In genomic region chr1:80542231-80542630, GRCh38 we compare ENCODE assay signal across 26 cellular contexts.
DNase-seq lines count a peak whose midpoint lies in the region; TF ChIP-seq lines count a peak whose summit lies in the region.
"Had no signal": no experiment of that assay in that cellular context is flagged by ENCODE, and none has a peak within 500 bp of the region (broad histone marks: within the 10 kb centered on the region; RNA-seq: fewer than 3 reads in every experiment).

No MANE protein-coding gene starts in this region.

- H3K4me3 ChIP-seq in SK-N-SH (ENCODE audit: low read depth in 2 of 2, low read length in 1 of 2) (no peak overlapping the region), choroid plexus epithelial cell (ENCODE audit: low read depth, low read length) (no peak overlapping the region)
- H3K4me3 ChIP-seq: body of pancreas, SJSA1 had no signal

- peak; percentile 60 for DNase-seq in HCEC 1CT
- DNase-seq in SK-N-SH = no peak
- peak; percentile 43 for DNase-seq in choroid plexus epithelial cell (ENCODE audit: low read depth)
- peak; percentile 14 for DNase-seq in kidney tubule cell (ENCODE audit: low spot score)
- DNase-seq in T-helper 2 cell treated with Interferon-gamma antibody and Interleukin-4, amounts not matched to agents 5 μg/mL and 100 μg/mL, for 36 hours (ENCODE audit: low spot score) = no peak
- no peak for DNase-seq in NCI-H526 (lab: John Stamatoyannopoulos, UW)
- DNase-seq in CD1c-positive myeloid dendritic cell (ENCODE audit: extremely low spot score) = no peak
- DNase-seq: activated B cell treated with CpG ODN at 0.5 μM for 24 hours; activated CD4-positive, alpha-beta T cell treated with anti-CD3 and anti-CD28 coated beads, Interleukin-2, amount 50 U/mL, for 4 hours; activated CD8-positive, alpha-beta memory T cell treated with anti-CD3 and anti-CD28 coated beads, Interleukin-2, amount 10 ng/mL, durations not matched to agents 7 days and 5 days; activated T-cell treated with anti-CD3 and anti-CD28 coated beads, Interleukin-2, amount 50 U/mL, for 4 hours; BE2C; body of pancreas; CD8-positive, alpha-beta memory T cell; head of caudate nucleus; kidney; NCI-H1436 treated with DMSO at 0.1 percent for 48 hours; NCI-H2081 treated with DMSO at 0.1 percent for 48 hours; NCI-H345; NCI-H748 treated with DMSO at 0.1 percent for 48 hours; small intestine; stimulated activated naive CD8-positive, alpha-beta T cell treated with anti-CD3 and anti-CD28 coated beads, Interleukin-15, Interleukin-2, amounts not matched to agents 100 U/mL and 50 U/mL, for 24 hours; T-helper 1 cell had no signal

- CTCF ChIA-PET in SK-N-SH (lab: Yijun Ruan, JAX) = no interaction called here

- H3K4me1 ChIP-seq in SK-N-SH (ENCODE audit: control insufficient read depth in 1 of 2, insufficient read depth in 2 of 2, low read depth in 1 of 2, low read length in 1 of 2) = no peaks in the 10 kb centered on the region; a peak in 1 of 4 replicates
- H3K4me1 ChIP-seq: BE2C, body of pancreas, SJSA1 had no signal

- H3K79me2 ChIP-seq in SK-N-SH (ENCODE audit: insufficient read depth) = no peaks in the 10 kb centered on the region

- TF ChIP-seq RAD21 in SK-N-SH (IDR thresholded peaks at IDR 0.05; ENCODE audit: low read length) = no peak

- H3K4me3 Mint-ChIP-seq in T-helper 2 cell treated with Interferon-gamma antibody and Interleukin-4, amounts not matched to agents 5 μg/mL and 100 μg/mL, for 36 hours = no peak overlapping the region
- H3K4me3 Mint-ChIP-seq: activated B cell treated with CpG ODN at 0.5 μM for 24 hours; activated CD8-positive, alpha-beta memory T cell treated with anti-CD3 and anti-CD28 coated beads, Interleukin-2, amount 10 ng/mL, durations not matched to agents 7 days and 5 days; activated T-cell treated with anti-CD3 and anti-CD28 coated beads, Interleukin-2, amount 50 U/mL, for 4 hours; CD8-positive, alpha-beta memory T cell; mesothelial cell of epicardium had no signal

- no peaks in the 10 kb centered on the region for H3K36me3 Mint-ChIP-seq in T-helper 2 cell treated with Interferon-gamma antibody and Interleukin-4, amounts not matched to agents 5 μg/mL and 100 μg/mL, for 36 hours (ENCODE audit: low read depth)
- H3K36me3 Mint-ChIP-seq: activated CD8-positive, alpha-beta memory T cell treated with anti-CD3 and anti-CD28 coated beads, Interleukin-2, amount 10 ng/mL, durations not matched to agents 7 days and 5 days; CD8-positive, alpha-beta memory T cell; mesothelial cell of epicardium had no signal

- no peaks in the 10 kb centered on the region for H4K20me1 ChIP-seq in SK-N-SH (ENCODE audit: insufficient read depth)

- TF ChIP-seq EP300 in SK-N-SH (IDR thresholded peaks at IDR 0.05; ENCODE audit: borderline replicate concordance in 1 of 2, low read depth in 1 of 2, low read length in 1 of 2) = no peak

- no peaks in the 10 kb centered on the region for H3K9me3 ChIP-seq in SK-N-SH
- H3K9me3 ChIP-seq: BE2C, body of pancreas, SJSA1 had no signal

- no peak overlapping the region for H2AFZ ChIP-seq in SK-N-SH (ENCODE audit: low read depth)

- no peaks in the 10 kb centered on the region for H3K9me2 ChIP-seq in SK-N-SH

- H3K27ac ChIP-seq in SK-N-SH (ENCODE audit: low read depth in 2 of 2, low read length in 1 of 2) = peak overlapping the region in 1 of 2 experiments; percentile 26; a peak in 2 of 4 replicates
- H3K27ac ChIP-seq: body of pancreas, HL-60, SJSA1 had no signal

- H3K27ac Mint-ChIP-seq in T-helper 2 cell treated with Interferon-gamma antibody and Interleukin-4, amounts not matched to agents 5 μg/mL and 100 μg/mL, for 36 hours = no peak overlapping the region
- H3K27ac Mint-ChIP-seq: activated B cell treated with CpG ODN at 0.5 μM for 24 hours; activated CD8-positive, alpha-beta memory T cell treated with anti-CD3 and anti-CD28 coated beads, Interleukin-2, amount 10 ng/mL, durations not matched to agents 7 days and 5 days; CD8-positive, alpha-beta memory T cell; mesothelial cell of epicardium had no signal

- no peaks in the 10 kb centered on the region for H3K4me1 Mint-ChIP-seq in T-helper 2 cell treated with Interferon-gamma antibody and Interleukin-4, amounts not matched to agents 5 μg/mL and 100 μg/mL, for 36 hours (ENCODE audit: low read depth)
- H3K4me1 Mint-ChIP-seq: activated B cell treated with CpG ODN at 0.5 μM for 24 hours; activated CD8-positive, alpha-beta memory T cell treated with anti-CD3 and anti-CD28 coated beads, Interleukin-2, amount 10 ng/mL, durations not matched to agents 7 days and 5 days; CD8-positive, alpha-beta memory T cell had no signal

- H3K27me3 ChIP-seq in SK-N-SH (ENCODE audit: insufficient read depth) = no peaks in the 10 kb centered on the region
- H3K27me3 ChIP-seq: BE2C, body of pancreas, SJSA1 had no signal

- no peak overlapping the region for H3K9ac ChIP-seq in SK-N-SH

- WGBS in SK-N-SH (ENCODE audit: low lambda C conversion rate) = 12% methylated on average over 1 of the region's 1 CpG

- TF ChIP-seq CTCF in SK-N-SH (IDR thresholded peaks at IDR 0.05) (no peak), choroid plexus epithelial cell (conservative IDR thresholded peaks at IDR 0.05; ENCODE audit: low read depth, low read length) (no peak)

- H3K36me3 ChIP-seq in SK-N-SH (replicated peaks in 1 of 2; ENCODE audit: control insufficient read depth in 1 of 2, insufficient read depth in 2 of 2, low read length in 1 of 2) = no peaks in the 10 kb centered on the region
- H3K36me3 ChIP-seq: BE2C, SJSA1 had no signal

- POLR2A ChIA-PET in SK-N-SH (lab: Yijun Ruan, JAX) = no interaction called here

- H3K27me3 Mint-ChIP-seq in T-helper 2 cell treated with Interferon-gamma antibody and Interleukin-4, amounts not matched to agents 5 μg/mL and 100 μg/mL, for 36 hours (ENCODE audit: low read depth) = no peaks in the 10 kb centered on the region
- H3K27me3 Mint-ChIP-seq: activated B cell treated with CpG ODN at 0.5 μM for 24 hours; activated CD8-positive, alpha-beta memory T cell treated with anti-CD3 and anti-CD28 coated beads, Interleukin-2, amount 10 ng/mL, durations not matched to agents 7 days and 5 days; CD8-positive, alpha-beta memory T cell had no signal

- no peak overlapping the region for H3K4me2 ChIP-seq in SK-N-SH

- peaks cover 14% of the 10 kb centered on the region for H3K9me3 Mint-ChIP-seq in T-helper 2 cell treated with Interferon-gamma antibody and Interleukin-4, amounts not matched to agents 5 μg/mL and 100 μg/mL, for 36 hours
- H3K9me3 Mint-ChIP-seq: activated B cell treated with CpG ODN at 0.5 μM for 24 hours had no signal

- H3F3A ChIP-seq in SK-N-SH (replicated peaks; ENCODE audit: insufficient read depth) = no peaks in the 10 kb centered on the region

TF ChIP-seq in SK-N-SH, 30 proteins besides CTCF, POLR2A, EP300 and RAD21 (continues in another document):
- TF ChIP-seq PBX3 (IDR thresholded peaks at IDR 0.05) = no peak
- no peak for TF ChIP-seq CHD2 (IDR thresholded peaks at IDR 0.05; ENCODE audit: low read length, partially characterized antibody)
- 0 out of 2 replicates have a peak, but pooled peaks have one; percentile 28 for TF ChIP-seq TEAD4 (IDR thresholded peaks at IDR 0.05; ENCODE audit: borderline replicate concordance, insufficient read depth)
- TF ChIP-seq FOXJ3 (CRISPR knock-in tag; IDR thresholded peaks at IDR 0.05) = no peak
- no peak for TF ChIP-seq POLR2AphosphoS5 (IDR thresholded peaks at IDR 0.05; ENCODE audit: low read depth, low read length)
- TF ChIP-seq IRF3 (IDR thresholded peaks at IDR 0.05; ENCODE audit: low read depth, low read length) = no peak
- TF ChIP-seq NRF1 (IDR thresholded peaks at IDR 0.05; ENCODE audit: low read depth, low read length) = no peak
- no peak for TF ChIP-seq TAF1 (IDR thresholded peaks at IDR 0.05; ENCODE audit: borderline replicate concordance, low read depth, low read length)
- no peak for TF ChIP-seq YY1 (IDR thresholded peaks at IDR 0.05; ENCODE audit: low read depth)
- no peak for TF ChIP-seq MAX (IDR thresholded peaks at IDR 0.05; ENCODE audit: low read depth)
- TF ChIP-seq RFX5 (IDR thresholded peaks at IDR 0.05; ENCODE audit: low read length) = no peak
- peak; percentile 87 for TF ChIP-seq MEF2A (IDR thresholded peaks at IDR 0.05; ENCODE audit: borderline replicate concordance, low read depth)
- no peak for TF ChIP-seq GABPA (IDR thresholded peaks at IDR 0.05; ENCODE audit: low read depth)

Comparison
In these comparisons a context has a peak if more than half of its experiments do, and no peak if none do; other contexts are left out.
1. DNase-seq: peak in HCEC 1CT (single experiment), choroid plexus epithelial cell (single experiment) and kidney tubule cell (single experiment); none in SK-N-SH (single experiment), T-helper 2 cell treated with Interferon-gamma antibody and Interleukin-4, amounts not matched to agents 5 μg/mL and 100 μg/mL, for 36 hours (single experiment), NCI-H526 (0 of 2) and CD1c-positive myeloid dendritic cell (single experiment).